In genomic region chr14:91352101-91352500, GRCh38 we compare ENCODE assay signal across 9 cellular contexts.
A peak's percentile ranks its signal among the peaks of the same experiment; 100 is the strongest.
DNase-seq lines count a peak whose midpoint lies in the region; ATAC-seq and TF ChIP-seq lines count a peak whose summit lies in the region.
"Had no signal": no experiment of that assay in that cellular context is flagged by ENCODE, and none has a peak within 500 bp of the region (broad histone marks: within the 10 kb centered on the region; RNA-seq: fewer than 3 reads in every experiment).

No MANE protein-coding gene starts in this region.

- no peaks in the 10 kb centered on the region for H3K27me3 Mint-ChIP-seq in activated naive CD4-positive, alpha-beta T cell treated with anti-CD3 and anti-CD28 coated beads for 36 hours (ENCODE audit: low read depth)
- H3K27me3 Mint-ChIP-seq in activated T-helper 2 cell treated with anti-CD3 and anti-CD28 coated beads, Interferon-gamma antibody, Interleukin-2, Interleukin-4, amounts not matched to agents 10 μg/mL and 5 μg/mL and 100 μg/mL, durations not matched to agents 14 hours and 24 hours and 36 hours (ENCODE audit: low read depth), result no peaks in the 10 kb centered on the region

- H3K9me3 ChIP-seq in thoracic aorta, result no peaks in the 10 kb centered on the region
- no peaks in the 10 kb centered on the region for H3K9me3 ChIP-seq in MG63

- intact Hi-C loops in activated naive CD4-positive, alpha-beta T cell treated with anti-CD3 and anti-CD28 coated beads for 36 hours (cut with micrococcal nuclease), result no loop called here
- intact Hi-C loops in activated T-helper 2 cell treated with anti-CD3 and anti-CD28 coated beads, Interferon-gamma antibody, Interleukin-2, Interleukin-4, amounts not matched to agents 10 μg/mL and 5 μg/mL and 100 μg/mL, durations not matched to agents 14 hours and 24 hours and 36 hours (cut with micrococcal nuclease), result no loop called here

- ATAC-seq in thoracic aorta (ENCODE audit: insufficient number of reproducible peaks, low FRiP score, low read depth) (no peak), HG02763 (IDR thresholded peaks at IDR 0.05; ENCODE audit: unreplicated experiment) (no peak)

- peak overlapping the region; percentile 22 for H3K27ac Mint-ChIP-seq in activated naive CD4-positive, alpha-beta T cell treated with anti-CD3 and anti-CD28 coated beads for 36 hours
- H3K27ac Mint-ChIP-seq in activated T-helper 2 cell treated with anti-CD3 and anti-CD28 coated beads, Interferon-gamma antibody, Interleukin-2, Interleukin-4, amounts not matched to agents 10 μg/mL and 5 μg/mL and 100 μg/mL, durations not matched to agents 14 hours and 24 hours and 36 hours, result peak overlapping the region; percentile 87

- peaks cover 4 to 9% of the 10 kb centered on the region in 2 donors for H3K4me1 ChIP-seq in thoracic aorta (ENCODE audit: control insufficient read depth in 1 of 2, low read depth in 2 of 2)

- H3K4me3 Mint-ChIP-seq in activated naive CD4-positive, alpha-beta T cell treated with anti-CD3 and anti-CD28 coated beads for 36 hours, result no peak overlapping the region
- peak overlapping the region; percentile 40 for H3K4me3 Mint-ChIP-seq in activated T-helper 2 cell treated with anti-CD3 and anti-CD28 coated beads, Interferon-gamma antibody, Interleukin-2, Interleukin-4, amounts not matched to agents 10 μg/mL and 5 μg/mL and 100 μg/mL, durations not matched to agents 14 hours and 24 hours and 36 hours (ENCODE audit: low read depth)

- no peak for DNase-seq in activated naive CD4-positive, alpha-beta T cell treated with anti-CD3 and anti-CD28 coated beads for 36 hours
- DNase-seq in activated naive CD4-positive, alpha-beta T cell treated with anti-CD3 and anti-CD28 coated beads, Interleukin-2, amount 50 U/mL, for 16 hours, result no peak
- DNase-seq in activated T-helper 2 cell treated with anti-CD3 and anti-CD28 coated beads, Interferon-gamma antibody, Interleukin-2, Interleukin-4, amounts not matched to agents 10 μg/mL and 5 μg/mL and 100 μg/mL, durations not matched to agents 14 hours and 24 hours and 36 hours (ENCODE audit: low spot score), result no peak
- DNase-seq in kidney tubule cell (ENCODE audit: low spot score), result peak; percentile 71
- no peak for DNase-seq in thoracic aorta (ENCODE audit: low spot score)
- no peak for DNase-seq in pons (ENCODE audit: low spot score)
- no peak for DNase-seq in MG63
- DNase-seq: dermis blood vessel endothelial cell had no signal

- peaks cover 6% of the 10 kb centered on the region for H3K36me3 Mint-ChIP-seq in activated naive CD4-positive, alpha-beta T cell treated with anti-CD3 and anti-CD28 coated beads for 36 hours (ENCODE audit: low read depth)
- peaks cover 47% of the 10 kb centered on the region for H3K36me3 Mint-ChIP-seq in activated T-helper 2 cell treated with anti-CD3 and anti-CD28 coated beads, Interferon-gamma antibody, Interleukin-2, Interleukin-4, amounts not matched to agents 10 μg/mL and 5 μg/mL and 100 μg/mL, durations not matched to agents 14 hours and 24 hours and 36 hours (ENCODE audit: low read depth)

- peaks cover 93% of the 10 kb centered on the region for H3K4me1 Mint-ChIP-seq in activated naive CD4-positive, alpha-beta T cell treated with anti-CD3 and anti-CD28 coated beads for 36 hours (ENCODE audit: low read depth)
- peaks cover 81% of the 10 kb centered on the region for H3K4me1 Mint-ChIP-seq in activated T-helper 2 cell treated with anti-CD3 and anti-CD28 coated beads, Interferon-gamma antibody, Interleukin-2, Interleukin-4, amounts not matched to agents 10 μg/mL and 5 μg/mL and 100 μg/mL, durations not matched to agents 14 hours and 24 hours and 36 hours (ENCODE audit: low read depth)

- H3K27me3 ChIP-seq in thoracic aorta (replicated peaks; ENCODE audit: insufficient read depth), result no peaks in the 10 kb centered on the region
- H3K27me3 ChIP-seq in MG63, result no peaks in the 10 kb centered on the region

- no peak for TF ChIP-seq CTCF in thoracic aorta (IDR thresholded peaks at IDR 0.05)

- CTCF ChIA-PET in activated naive CD4-positive, alpha-beta T cell treated with anti-CD3 and anti-CD28 coated beads for 36 hours (lab: Charles Lee), result interaction anchor here (0.9 to 8.5 kb wide), 5 partner anchors 19 to 65 kb away, joined by 3 to 68 read pairs (median 6); partner anchors contain the start of gene CCDC88C

- no peak overlapping the region for H3K27ac ChIP-seq in thoracic aorta

- peak overlapping the region; percentile 9 for H3K4me3 ChIP-seq in thoracic aorta
- H3K4me3 ChIP-seq in MG63, result no peak overlapping the region

- no peaks in the 10 kb centered on the region for H3K9me3 Mint-ChIP-seq in activated naive CD4-positive, alpha-beta T cell treated with anti-CD3 and anti-CD28 coated beads for 36 hours
- H3K9me3 Mint-ChIP-seq in activated T-helper 2 cell treated with anti-CD3 and anti-CD28 coated beads, Interferon-gamma antibody, Interleukin-2, Interleukin-4, amounts not matched to agents 10 μg/mL and 5 μg/mL and 100 μg/mL, durations not matched to agents 14 hours and 24 hours and 36 hours, result no peaks in the 10 kb centered on the region

- H3K36me3 ChIP-seq in thoracic aorta (no peaks in the 10 kb centered on the region), MG63 (no peaks in the 10 kb centered on the region)
